Comparison of ENCODE assay signal across 17 cellular contexts in genomic region chr1:111679541-111679940, GRCh38. TPM values are rescaled to one million over a fixed set of nuclear protein-coding genes. Genes with fewer than 3 reads are reported as not detected.
DNase-seq lines count a peak whose midpoint lies in the region; ATAC-seq and TF ChIP-seq lines count a peak whose summit lies in the region.
"Had no signal": no experiment of that assay in that cellular context is flagged by ENCODE, and none has a peak within 500 bp of the region (broad histone marks: within the 10 kb centered on the region; RNA-seq: fewer than 3 reads in every experiment).

No MANE protein-coding gene starts in this region.

- H3K27ac ChIP-seq in CD8-positive, alpha-beta T cell (ENCODE audit: low read depth, low read length): no peak overlapping the region
- H3K27ac ChIP-seq in CD4-positive, alpha-beta T cell (ENCODE audit: low read depth, low read length): no peak overlapping the region
- H3K27ac ChIP-seq: GM23248, KMS-11 had no signal

- H3K36me3 Mint-ChIP-seq in CD8-positive, alpha-beta T cell: peaks cover 76% of the 10 kb centered on the region
- peaks cover 78 to 86% of the 10 kb centered on the region in 2 donors for H3K36me3 Mint-ChIP-seq in stimulated activated naive B cell treated with anti-CD40 and anti-IgM and Interleukin-4, amounts not matched to agents 10 μg/mL and 1 μg/mL and 100 μg/mL, for 72 hours
- peaks cover 96% of the 10 kb centered on the region for H3K36me3 Mint-ChIP-seq in CD4-positive, alpha-beta T cell (ENCODE audit: low read depth)

- CTCF ChIA-PET in CD8-positive, alpha-beta T cell (lab: Charles Lee): interaction anchor here (0.6 to 2.7 kb wide), 2 partner anchors 52 to 172 kb away, joined by 3 to 15 read pairs; no protein-coding TSS in a partner anchor
- CTCF ChIA-PET in CD4-positive, alpha-beta T cell (lab: Charles Lee): no interaction called here

- H3K36me3 ChIP-seq in CD8-positive, alpha-beta T cell (ENCODE audit: insufficient read depth, low read length): peaks cover 9% of the 10 kb centered on the region
- H3K36me3 ChIP-seq: BE2C had no signal

- peaks cover 40% of the 10 kb centered on the region for H3K9me3 Mint-ChIP-seq in CD8-positive, alpha-beta T cell
- H3K9me3 Mint-ChIP-seq in stimulated activated naive B cell treated with anti-CD40 and anti-IgM and Interleukin-4, amounts not matched to agents 10 μg/mL and 1 μg/mL and 100 μg/mL, for 72 hours: peaks cover 29% of the 10 kb centered on the region in 2 donors
- peaks cover 14% of the 10 kb centered on the region for H3K9me3 Mint-ChIP-seq in CD4-positive, alpha-beta T cell

- ATAC-seq in CD8-positive, alpha-beta T cell: no peak
- no peak for ATAC-seq in stimulated activated naive B cell treated with anti-CD40 and anti-IgM and Interleukin-4, amounts not matched to agents 10 μg/mL and 1 μg/mL and 100 μg/mL, for 72 hours (replicated peaks)
- ATAC-seq in HG02571 (IDR thresholded peaks at IDR 0.05; ENCODE audit: unreplicated experiment): no peak
- no peak for ATAC-seq in HG02798 (IDR thresholded peaks at IDR 0.05; ENCODE audit: poor library complexity, unreplicated experiment)
- ATAC-seq in CD4-positive, alpha-beta T cell (ENCODE audit: poor library complexity): no peak

- TF ChIP-seq CTCF in CD8-positive, alpha-beta T cell (IDR thresholded peaks at IDR 0.05): no peak
- no peak for TF ChIP-seq CTCF in choroid plexus epithelial cell (conservative IDR thresholded peaks at IDR 0.05; ENCODE audit: low read depth, low read length)
- no peak for TF ChIP-seq CTCF in CD4-positive, alpha-beta T cell (IDR thresholded peaks at IDR 0.05)

- no peak overlapping the region for H3K4me3 ChIP-seq in CD8-positive, alpha-beta T cell (ENCODE audit: low read depth, low read length)
- H3K4me3 ChIP-seq in choroid plexus epithelial cell (ENCODE audit: low read depth, low read length): no peak overlapping the region
- H3K4me3 ChIP-seq: GM23248 had no signal

- H3K27me3 Mint-ChIP-seq in CD8-positive, alpha-beta T cell (ENCODE audit: low read depth): no peaks in the 10 kb centered on the region
- H3K27me3 Mint-ChIP-seq in stimulated activated naive B cell treated with anti-CD40 and anti-IgM and Interleukin-4, amounts not matched to agents 10 μg/mL and 1 μg/mL and 100 μg/mL, for 72 hours: no peaks in the 10 kb centered on the region
- H3K27me3 Mint-ChIP-seq in CD4-positive, alpha-beta T cell: no peaks in the 10 kb centered on the region
- H3K27me3 Mint-ChIP-seq: CD4-positive, CD25-positive, alpha-beta regulatory T cell had no signal

- POLR2A ChIA-PET in CD8-positive, alpha-beta T cell (lab: Charles Lee): no interaction called here
- POLR2A ChIA-PET in CD4-positive, alpha-beta T cell (lab: Charles Lee): interaction anchor here (1.1 kb wide), 1 partner anchor 22 kb away, joined by 3 read pairs; no protein-coding TSS in a partner anchor

- peak overlapping the region; percentile 66 for H3K27ac Mint-ChIP-seq in CD8-positive, alpha-beta T cell
- peak overlapping the region; percentile 37 for H3K27ac Mint-ChIP-seq in stimulated activated naive B cell treated with anti-CD40 and anti-IgM and Interleukin-4, amounts not matched to agents 10 μg/mL and 1 μg/mL and 100 μg/mL, for 72 hours
- H3K27ac Mint-ChIP-seq in CD4-positive, alpha-beta T cell: no peak overlapping the region

- H3K4me1 ChIP-seq in CD8-positive, alpha-beta T cell (ENCODE audit: insufficient read depth, low read length): peaks cover 3% of the 10 kb centered on the region
- H3K4me1 ChIP-seq: BE2C had no signal

- H3K4me3 Mint-ChIP-seq in CD8-positive, alpha-beta T cell: no peak overlapping the region
- peak overlapping the region in 1 of 2 donors; percentile 39 for H3K4me3 Mint-ChIP-seq in stimulated activated naive B cell treated with anti-CD40 and anti-IgM and Interleukin-4, amounts not matched to agents 10 μg/mL and 1 μg/mL and 100 μg/mL, for 72 hours
- no peak overlapping the region for H3K4me3 Mint-ChIP-seq in CD4-positive, alpha-beta T cell
- H3K4me3 Mint-ChIP-seq: CD4-positive, CD25-positive, alpha-beta regulatory T cell had no signal

- H3K9me3 ChIP-seq in CD8-positive, alpha-beta T cell (ENCODE audit: low read length): no peaks in the 10 kb centered on the region
- H3K9me3 ChIP-seq in CD4-positive, alpha-beta T cell (ENCODE audit: control insufficient read depth, low read length): peaks cover 11% of the 10 kb centered on the region
- H3K9me3 ChIP-seq: BE2C had no signal

- peaks cover 39% of the 10 kb centered on the region for H3K4me1 Mint-ChIP-seq in CD8-positive, alpha-beta T cell (ENCODE audit: low read depth)
- H3K4me1 Mint-ChIP-seq in stimulated activated naive B cell treated with anti-CD40 and anti-IgM and Interleukin-4, amounts not matched to agents 10 μg/mL and 1 μg/mL and 100 μg/mL, for 72 hours: peaks cover 25 to 40% of the 10 kb centered on the region in 2 donors
- peaks cover 37% of the 10 kb centered on the region for H3K4me1 Mint-ChIP-seq in CD4-positive, alpha-beta T cell (ENCODE audit: low read depth)

- DNase-seq in CD8-positive, alpha-beta T cell: no peak
- DNase-seq in H4 (ENCODE audit: low spot score) (peak; percentile 42), choroid plexus epithelial cell (ENCODE audit: low read depth) (peak; percentile 48)
- DNase-seq in stimulated activated naive B cell treated with anti-CD40 and anti-IgM and Interleukin-4, amounts not matched to agents 10 μg/mL and 1 μg/mL and 100 μg/mL, for 72 hours: no peak
- no peak for DNase-seq in CD4-positive, alpha-beta T cell
- DNase-seq: ACHN; BE2C; C1 segment of cervical spinal cord; CD4-positive, CD25-positive, alpha-beta regulatory T cell; DMS153; DMS79; GDM1; GM23248; HCEC 1CT had no signal

- intact Hi-C loops in CD8-positive, alpha-beta T cell (cut with DNase I, micrococcal nuclease): no loop called here
- intact Hi-C loops in CD4-positive, alpha-beta T cell (cut with DNase I, micrococcal nuclease): no loop called here

- H3K27me3 ChIP-seq in CD8-positive, alpha-beta T cell (ENCODE audit: insufficient read depth, low read length): no peaks in the 10 kb centered on the region
- no peaks in the 10 kb centered on the region for H3K27me3 ChIP-seq in CD4-positive, alpha-beta T cell (ENCODE audit: control insufficient read depth, insufficient read depth, low read length)
- H3K27me3 ChIP-seq: BE2C had no signal

RNA-seq across cellular contexts. Expression of gene INKA2, which starts 59.7 kb away (rescaled TPM):
- under 1 TPM; 0.36 to 0.54 TPM for total RNA-seq in CD8-positive, alpha-beta T cell
- total RNA-seq in H4 (2014; rRNA removed; shearing (Covaris generic)): 3.7 and 4.4 TPM in 2 replicates
- under 1 TPM in 1 of 2 experiments, not detected in 1; 0.27 TPM for total RNA-seq in CD4-positive, alpha-beta T cell
- total RNA-seq: CD4-positive, CD25-positive, alpha-beta regulatory T cell had no signal

RNA-seq across cellular contexts. Expression of gene RAP1A, which starts 60.0 kb away (rescaled TPM):
- 10 to 100 TPM; 63.4 to 68.5 TPM for total RNA-seq in CD8-positive, alpha-beta T cell
- 20.0 and 32.4 TPM in 2 replicates for total RNA-seq in H4 (2014; rRNA removed; shearing (Covaris generic))
- total RNA-seq in CD4-positive, alpha-beta T cell: 10 to 100 TPM; 63.8 to 67.1 TPM

Comparison
In these comparisons a context has a peak if more than half of its experiments do, and no peak if none do; other contexts are left out.
1. DNase-seq: peak in H4 (single experiment) and choroid plexus epithelial cell (single experiment); none in CD8-positive, alpha-beta T cell (0 of 7), stimulated activated naive B cell treated with anti-CD40 and anti-IgM and Interleukin-4, amounts not matched to agents 10 μg/mL and 1 μg/mL and 100 μg/mL, for 72 hours (single experiment) and CD4-positive, alpha-beta T cell (0 of 10).